In the genomic region with DNA sequence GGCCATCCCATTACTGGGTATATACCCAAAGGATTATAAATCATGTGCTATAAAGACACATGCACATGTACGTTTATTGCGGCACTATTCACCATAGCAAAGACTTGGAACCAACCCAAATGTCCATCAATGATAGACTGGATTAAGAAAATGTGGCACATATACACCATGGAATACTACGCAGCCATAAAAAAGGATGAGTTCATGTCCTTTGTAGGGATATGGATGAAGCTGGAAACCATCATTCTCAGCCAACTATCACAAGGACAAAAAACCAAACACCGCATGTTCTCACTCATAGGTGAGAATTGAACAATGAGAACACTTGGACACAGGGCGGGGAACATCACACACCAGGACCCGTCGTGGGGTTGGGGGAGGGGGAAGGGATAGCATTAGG, we compare ENCODE assay signal across 3 cellular contexts. TPM values are rescaled to one million over a fixed set of nuclear protein-coding genes. Genes with fewer than 3 reads are reported as not detected.
DNase-seq lines count a peak whose midpoint lies in the region; ATAC-seq, FAIRE-seq and TF ChIP-seq lines count a peak whose summit lies in the region.
"Not testable (repeated sequence)": the region's sequence is repeated elsewhere in the genome, so short reads cannot be mapped to it uniquely, and the experiment has no call there.

No MANE protein-coding gene starts in this region.

- not testable (repeated sequence) for H3K27me3 ChIP-seq in CD8-positive, alpha-beta T cell (ENCODE audit: insufficient read depth, low read length); HepG2 (ENCODE audit: control insufficient read depth in 1 of 2, insufficient read depth in 2 of 2, low read length in 2 of 2)

- TF ChIP-seq CTCF in CD8-positive, alpha-beta T cell (IDR thresholded peaks at IDR 0.05); HEK293 (tag by site-specific recombination; IDR thresholded peaks at IDR 0.05); HepG2 (CRISPR knock-in tag; IDR thresholded peaks at IDR 0.05): not testable (repeated sequence)

- H3K9me3 Mint-ChIP-seq in CD8-positive, alpha-beta T cell = not testable (repeated sequence)

- H3K9ac ChIP-seq in HepG2 (ENCODE audit: insufficient read depth, low read depth, low read length) = not testable (repeated sequence)

- TF ChIP-seq RAD21 in HepG2 (CRISPR knock-in tag; IDR thresholded peaks at IDR 0.05) = not testable (repeated sequence)

- POLR2A ChIA-PET in CD8-positive, alpha-beta T cell (lab: Charles Lee); HEK293 (lab: Yijun Ruan, JAX); HepG2 (lab: Yijun Ruan, JAX): not testable (repeated sequence)

- not testable (repeated sequence) for H3K9me3 ChIP-seq in CD8-positive, alpha-beta T cell (ENCODE audit: low read length); HEK293 (ENCODE audit: control insufficient read depth, insufficient read depth, low read depth, low read length); HepG2 (ENCODE audit: low read length)

- H3K4me3 Mint-ChIP-seq in CD8-positive, alpha-beta T cell = not testable (repeated sequence)

- not testable (repeated sequence) for H3K27me3 Mint-ChIP-seq in CD8-positive, alpha-beta T cell (ENCODE audit: low read depth)

- H4K20me1 ChIP-seq in HepG2 (ENCODE audit: insufficient read depth, low read length) = not testable (repeated sequence)

- not testable (repeated sequence) for ATAC-seq in CD8-positive, alpha-beta T cell; HepG2

- H3K36me3 Mint-ChIP-seq in CD8-positive, alpha-beta T cell = peaks cover 58% of the 10 kb centered on the region

- not testable (repeated sequence) for H3K79me2 ChIP-seq in HepG2 (ENCODE audit: insufficient read depth, low read length)

- WGBS in HepG2 (ENCODE audit: low lambda C conversion rate) = 98% methylated on average over 7 of the region's 7 CpGs

- FAIRE-seq in HepG2 (lab: Jason Lieb, UNC) = not testable (repeated sequence)

- not testable (repeated sequence) for H2AFZ ChIP-seq in HepG2 (ENCODE audit: low read length)

- not testable (repeated sequence) for H3K4me3 ChIP-seq in CD8-positive, alpha-beta T cell (ENCODE audit: low read depth, low read length); HEK293 (ENCODE audit: low read depth, low read length); HepG2 (replicated peaks in 1 of 3; ENCODE audit: insufficient read depth in 1 of 3, low read depth in 2 of 3, low read length in 3 of 3)

- DNase-seq in CD8-positive, alpha-beta T cell; HepG2 (ENCODE audit: low spot score): not testable (repeated sequence)

- H3K36me3 ChIP-seq in CD8-positive, alpha-beta T cell (ENCODE audit: insufficient read depth, low read length); HepG2 (replicated peaks in 1 of 2; ENCODE audit: control insufficient read depth in 1 of 2, insufficient read depth in 2 of 2, low read length in 2 of 2): not testable (repeated sequence)
- H3K36me3 ChIP-seq in HEK293 (ENCODE audit: control insufficient read depth in 2 of 2, insufficient read depth in 1 of 2, low read length in 2 of 2) = peaks cover 18 to 39% of the 10 kb centered on the region in 2 experiments

- in situ Hi-C loops in HepG2 (cut with HindIII; ENCODE audit: extremely low pct_ligation_motif_present, low pct_unique_long_range_greater_than_20kb) = loop anchor here (5.0 to 10.0 kb wide), 2 partner anchors 106 to 169 kb away; no protein-coding TSS in a partner anchor

- intact Hi-C loops in CD8-positive, alpha-beta T cell (cut with DNase I, micrococcal nuclease) = loop anchor here in 1 of 2 experiments (10.0 kb wide), 1 partner anchor 529 kb away; no protein-coding TSS in a partner anchor
- intact Hi-C loops in HepG2 (cut with micrococcal nuclease; ENCODE audit: unreplicated experiment) = not testable (repeated sequence)

- H3K4me2 ChIP-seq in HepG2 (ENCODE audit: low read depth, low read length) = not testable (repeated sequence)

- not testable (repeated sequence) for TF ChIP-seq POLR2A in HepG2 (IDR thresholded peaks at IDR 0.05; ENCODE audit: insufficient read depth in 1 of 2, low read depth in 2 of 2, low read length in 2 of 2)

- not testable (repeated sequence) for H3K4me1 Mint-ChIP-seq in CD8-positive, alpha-beta T cell (ENCODE audit: low read depth)

- BruUV-seq in HepG2 (replicated peaks; lab: Mats Ljungman, UMichigan) = not testable (repeated sequence)

- H3K27ac Mint-ChIP-seq in CD8-positive, alpha-beta T cell = peak overlapping the region; percentile 11

- not testable (repeated sequence) for TF ChIP-seq EP300 in HepG2 (IDR thresholded peaks at IDR 0.05; ENCODE audit: low read depth in 2 of 2, low read length in 2 of 2); HepG2 (CRISPR knock-in tag; IDR thresholded peaks at IDR 0.05; ENCODE audit: borderline replicate concordance)

- H3K4me1 ChIP-seq in CD8-positive, alpha-beta T cell (ENCODE audit: insufficient read depth, low read length); HEK293 (ENCODE audit: control insufficient read depth, insufficient read depth, low read length); HepG2 (ENCODE audit: insufficient read depth, low read length): not testable (repeated sequence)

- not testable (repeated sequence) for H3K27ac ChIP-seq in CD8-positive, alpha-beta T cell (ENCODE audit: low read depth, low read length); HEK293 (ENCODE audit: extremely low read depth, low read depth, low read length); HepG2 (ENCODE audit: extremely low read length, insufficient read depth, low read length)

- CTCF ChIA-PET in CD8-positive, alpha-beta T cell (lab: Charles Lee) = interaction anchor here (7.0 kb wide), 1 partner anchor 102 kb away, joined by 73 read pairs; no protein-coding TSS in a partner anchor
- CTCF ChIA-PET in HEK293 (lab: Yijun Ruan, JAX) = interaction anchor here (1.5 to 1.9 kb wide), 2 partner anchors 103 to 141 kb away, joined by 5 to 6 read pairs; no protein-coding TSS in a partner anchor
- CTCF ChIA-PET in HepG2 (lab: Yijun Ruan, JAX; ENCODE audit: low intra/inter-chr PET ratio, low total read pairs) = not testable (repeated sequence)

RNA-seq across cellular contexts. Expression of gene RAD51AP1, which starts 15.2 kb away (rescaled TPM):
- total RNA-seq in CD8-positive, alpha-beta T cell = 1 to 10 TPM in 1 of 2 experiments, under 1 TPM in 1; 0.87 to 1.6 TPM
- 49.3 and 79.3 TPM in 2 replicates for total RNA-seq in HepG2 (2016; rRNA removed; fragmentation: Illumina TruSeq; extraction: Trizol)
- 6.9 and 7.6 TPM in 2 replicates for total RNA-seq in HepG2 (2016; cell fraction: cytosol; rRNA removed; fragmentation: Illumina TruSeq; extraction: Trizol; ENCODE audit: low read depth)
- total RNA-seq in HepG2 (2016; cell fraction: insoluble cytoplasmic fraction; rRNA removed; fragmentation: Illumina TruSeq; extraction: Trizol) = 51.4 and 84.6 TPM in 2 replicates
- 17.9 and 22.4 TPM in 2 replicates for total RNA-seq in HepG2 (2016; cell fraction: membrane; rRNA removed; fragmentation: Illumina TruSeq; extraction: Trizol)
- total RNA-seq in HepG2 (2016; cell fraction: nucleus; rRNA removed; fragmentation: Illumina TruSeq; extraction: Trizol) = 45.3 and 45.9 TPM in 2 replicates
- polyA plus RNA-seq in HepG2 (2011; rRNA removed) = 6.7 and 16.6 TPM in 2 replicates
- 4.7 and 6.3 TPM in 2 replicates for polyA plus RNA-seq in HepG2 (2011; cell fraction: cytosol; rRNA removed)
- polyA plus RNA-seq in HepG2 (2011; cell fraction: nucleus; rRNA removed) = 8.7 and 9.8 TPM in 2 replicates
- polyA plus RNA-seq in HepG2 (2012) = 6.3 and 17.3 TPM in 2 replicates
- 3.3 and 3.4 TPM in 2 replicates for polyA plus RNA-seq in HepG2 (2016; cell fraction: cytosol; fragmentation: Illumina TruSeq; extraction: Trizol; ENCODE audit: low read depth)
- 68.2 and 73.1 TPM in 2 replicates for polyA plus RNA-seq in HepG2 (2016; cell fraction: insoluble cytoplasmic fraction; fragmentation: Illumina TruSeq; extraction: Trizol; ENCODE audit: low read depth)
- polyA plus RNA-seq in HepG2 (2016; cell fraction: membrane; fragmentation: Illumina TruSeq; extraction: Trizol; ENCODE audit: low read depth) = 8.8 and 8.9 TPM in 2 replicates
- 40.3 and 41.0 TPM in 2 replicates for polyA plus RNA-seq in HepG2 (2016; cell fraction: nucleus; fragmentation: Illumina TruSeq; extraction: Trizol; ENCODE audit: insufficient read depth, low read depth)
- polyA minus RNA-seq in HepG2 (2011; rRNA and poly(A)+ RNA removed; ENCODE audit: low replicate concordance) = 1.8 and 5.4 TPM in 2 replicates
- 3.5 and 5.9 TPM in 2 replicates for polyA minus RNA-seq in HepG2 (2011; cell fraction: cytosol; rRNA and poly(A)+ RNA removed)
- polyA minus RNA-seq in HepG2 (2011; cell fraction: nucleus; rRNA and poly(A)+ RNA removed) = 20.3 and 23.4 TPM in 2 replicates

RNA-seq across cellular contexts. Expression of gene DYRK4, which starts 38.6 kb away (rescaled TPM):
- total RNA-seq in CD8-positive, alpha-beta T cell = 1 to 10 TPM; 5.8 to 7.3 TPM
- total RNA-seq in HepG2 (2016; rRNA removed; fragmentation: Illumina TruSeq; extraction: Trizol) = 40.2 and 47.4 TPM in 2 replicates
- 18.4 and 26.2 TPM in 2 replicates for total RNA-seq in HepG2 (2016; cell fraction: cytosol; rRNA removed; fragmentation: Illumina TruSeq; extraction: Trizol; ENCODE audit: low read depth)
- 31.6 and 50.5 TPM in 2 replicates for total RNA-seq in HepG2 (2016; cell fraction: insoluble cytoplasmic fraction; rRNA removed; fragmentation: Illumina TruSeq; extraction: Trizol)
- total RNA-seq in HepG2 (2016; cell fraction: membrane; rRNA removed; fragmentation: Illumina TruSeq; extraction: Trizol) = 29.5 and 31.7 TPM in 2 replicates
- total RNA-seq in HepG2 (2016; cell fraction: nucleus; rRNA removed; fragmentation: Illumina TruSeq; extraction: Trizol) = 20.3 and 23.7 TPM in 2 replicates
- polyA plus RNA-seq in HepG2 (2011; rRNA removed) = 27.9 and 29.4 TPM in 2 replicates
- 19.8 and 23.1 TPM in 2 replicates for polyA plus RNA-seq in HepG2 (2011; cell fraction: cytosol; rRNA removed)
- polyA plus RNA-seq in HepG2 (2011; cell fraction: nucleus; rRNA removed) = 15.5 and 18.9 TPM in 2 replicates
- polyA plus RNA-seq in HepG2 (2012) = 20.8 and 21.2 TPM in 2 replicates
- 18.4 and 23.4 TPM in 2 replicates for polyA plus RNA-seq in HepG2 (2016; cell fraction: cytosol; fragmentation: Illumina TruSeq; extraction: Trizol; ENCODE audit: low read depth)
- polyA plus RNA-seq in HepG2 (2016; cell fraction: insoluble cytoplasmic fraction; fragmentation: Illumina TruSeq; extraction: Trizol; ENCODE audit: low read depth) = 52.5 and 53.4 TPM in 2 replicates
- 28.6 and 29.4 TPM in 2 replicates for polyA plus RNA-seq in HepG2 (2016; cell fraction: membrane; fragmentation: Illumina TruSeq; extraction: Trizol; ENCODE audit: low read depth)
- polyA plus RNA-seq in HepG2 (2016; cell fraction: nucleus; fragmentation: Illumina TruSeq; extraction: Trizol; ENCODE audit: insufficient read depth, low read depth) = 27.7 and 33.8 TPM in 2 replicates
- 12.7 and 17.0 TPM in 2 replicates for polyA minus RNA-seq in HepG2 (2011; rRNA and poly(A)+ RNA removed; ENCODE audit: low replicate concordance)
- polyA minus RNA-seq in HepG2 (2011; cell fraction: cytosol; rRNA and poly(A)+ RNA removed) = 6.2 TPM in 2 replicates
- 12.5 and 17.7 TPM in 2 replicates for polyA minus RNA-seq in HepG2 (2011; cell fraction: nucleus; rRNA and poly(A)+ RNA removed)
